9 cellular contexts compared by ENCODE assay signal in the genomic region with DNA sequence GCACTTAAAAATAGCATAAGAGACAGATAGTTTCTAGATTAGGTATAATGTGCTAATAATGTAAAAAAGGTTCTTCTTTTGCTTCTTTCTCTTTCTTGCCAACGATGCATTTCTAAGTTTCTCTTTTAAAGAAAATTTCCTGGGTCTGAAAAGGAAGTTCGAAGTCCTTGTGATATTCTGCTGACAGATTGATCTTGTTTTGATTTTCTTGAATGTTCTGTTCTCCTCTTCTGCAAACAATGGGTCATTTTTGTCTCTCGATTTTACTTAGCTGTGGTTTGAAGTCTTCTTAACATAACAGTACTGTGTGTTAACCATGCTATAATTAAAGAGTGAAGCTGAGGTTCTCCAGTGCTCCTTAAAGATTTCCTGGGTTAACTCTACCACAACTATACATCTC.
DNase-seq lines count a peak whose midpoint lies in the region; ATAC-seq, FAIRE-seq and TF ChIP-seq lines count a peak whose summit lies in the region.
"Had no signal": no experiment of that assay in that cellular context is flagged by ENCODE, and none has a peak within 500 bp of the region (broad histone marks: within the 10 kb centered on the region; RNA-seq: fewer than 3 reads in every experiment).

No MANE protein-coding gene starts in this region.

- peak overlapping the region; percentile 79 for H3K27ac Mint-ChIP-seq in stimulated activated naive B cell treated with anti-CD40 and anti-IgM and Interleukin-4, amounts not matched to agents 10 μg/mL and 1 μg/mL and 100 μg/mL, for 72 hours

- TF ChIP-seq POLR2A in GM12891 (IDR thresholded peaks at IDR 0.05; ENCODE audit: low read depth, low read length): no peak

- no peak for FAIRE-seq in GM12891 (lab: Jason Lieb, UNC)

- ATAC-seq in GM19043 (IDR thresholded peaks at IDR 0.05; ENCODE audit: low read depth, unreplicated experiment) (peak; percentile 68), HG02763 (IDR thresholded peaks at IDR 0.05; ENCODE audit: unreplicated experiment) (peak; percentile 70)
- peak in 1 of 2 donors; percentile 70 for ATAC-seq in stimulated activated naive B cell treated with anti-CD40 and anti-IgM and Interleukin-4, amounts not matched to agents 10 μg/mL and 1 μg/mL and 100 μg/mL, for 72 hours (replicated peaks)

- in situ Hi-C loops in SK-MEL-5 (cut with HindIII; ENCODE audit: low pct_unique_long_range_greater_than_20kb, low sequenced_read_pairs): no loop called here

- H3K9me3 Mint-ChIP-seq in stimulated activated naive B cell treated with anti-CD40 and anti-IgM and Interleukin-4, amounts not matched to agents 10 μg/mL and 1 μg/mL and 100 μg/mL, for 72 hours: peaks cover 11 to 17% of the 10 kb centered on the region in 2 donors

- peaks cover 25 to 33% of the 10 kb centered on the region in 2 donors for H3K36me3 Mint-ChIP-seq in stimulated activated naive B cell treated with anti-CD40 and anti-IgM and Interleukin-4, amounts not matched to agents 10 μg/mL and 1 μg/mL and 100 μg/mL, for 72 hours

- peaks cover 15 to 30% of the 10 kb centered on the region in 2 donors for H3K4me1 Mint-ChIP-seq in stimulated activated naive B cell treated with anti-CD40 and anti-IgM and Interleukin-4, amounts not matched to agents 10 μg/mL and 1 μg/mL and 100 μg/mL, for 72 hours

- H3K4me3 Mint-ChIP-seq in stimulated activated naive B cell treated with anti-CD40 and anti-IgM and Interleukin-4, amounts not matched to agents 10 μg/mL and 1 μg/mL and 100 μg/mL, for 72 hours: peak overlapping the region; percentile 44 to 47

- H3K27me3 Mint-ChIP-seq in stimulated activated naive B cell treated with anti-CD40 and anti-IgM and Interleukin-4, amounts not matched to agents 10 μg/mL and 1 μg/mL and 100 μg/mL, for 72 hours: no peaks in the 10 kb centered on the region

- DNase-seq in SK-MEL-5 (ENCODE audit: low read depth, low spot score) (peak; percentile 51), GM12891 (ENCODE audit: insufficient read length, low spot score) (no peak), COR-L47 (lab: John Stamatoyannopoulos, UW) (no peak)
- no peak for DNase-seq in stimulated activated naive B cell treated with anti-CD40 and anti-IgM and Interleukin-4, amounts not matched to agents 10 μg/mL and 1 μg/mL and 100 μg/mL, for 72 hours
- no peak for DNase-seq in stimulated activated CD4-positive, alpha-beta T cell treated with anti-CD3 and anti-CD28 coated beads, Interleukin-12 subunit alpha, Interleukin-12 subunit beta, amount 100 ng/mL, for 4 hours
- DNase-seq: activated effector memory CD4-positive, alpha-beta T cell treated with anti-CD3 and anti-CD28 coated beads, Interleukin-2, amount 50 U/mL, for 16 hours; heart left ventricle had no signal

TF ChIP-seq in GM12891, 5 proteins besides CTCF, POLR2A, EP300 and RAD21:
- TF ChIP-seq PAX5 (IDR thresholded peaks at IDR 0.05; ENCODE audit: insufficient read depth, low read length, severe bottlenecking): no peak
- TF ChIP-seq SPI1 (IDR thresholded peaks at IDR 0.05; ENCODE audit: low read depth, low read length): no peak
- TF ChIP-seq TAF1 (IDR thresholded peaks at IDR 0.05; ENCODE audit: low read depth, low read length): no peak
- no peak for TF ChIP-seq POLR2AphosphoS5 (IDR thresholded peaks at IDR 0.05; ENCODE audit: low read depth, low read length)
- no peak for TF ChIP-seq POU2F2 (IDR thresholded peaks at IDR 0.05; ENCODE audit: low read depth, low read length)
